ENCODE assay signal across 1 cellular context in genomic region chr2:205783872-205784510, GRCh38.
TF ChIP-seq lines count a peak whose summit lies in the region.

No MANE protein-coding gene starts in this region.

TF ChIP-seq in HepG2, 621 proteins besides CTCF, POLR2A, EP300 and RAD21 (continued from another document and continues in another):
- TF ChIP-seq, protein P1, sequence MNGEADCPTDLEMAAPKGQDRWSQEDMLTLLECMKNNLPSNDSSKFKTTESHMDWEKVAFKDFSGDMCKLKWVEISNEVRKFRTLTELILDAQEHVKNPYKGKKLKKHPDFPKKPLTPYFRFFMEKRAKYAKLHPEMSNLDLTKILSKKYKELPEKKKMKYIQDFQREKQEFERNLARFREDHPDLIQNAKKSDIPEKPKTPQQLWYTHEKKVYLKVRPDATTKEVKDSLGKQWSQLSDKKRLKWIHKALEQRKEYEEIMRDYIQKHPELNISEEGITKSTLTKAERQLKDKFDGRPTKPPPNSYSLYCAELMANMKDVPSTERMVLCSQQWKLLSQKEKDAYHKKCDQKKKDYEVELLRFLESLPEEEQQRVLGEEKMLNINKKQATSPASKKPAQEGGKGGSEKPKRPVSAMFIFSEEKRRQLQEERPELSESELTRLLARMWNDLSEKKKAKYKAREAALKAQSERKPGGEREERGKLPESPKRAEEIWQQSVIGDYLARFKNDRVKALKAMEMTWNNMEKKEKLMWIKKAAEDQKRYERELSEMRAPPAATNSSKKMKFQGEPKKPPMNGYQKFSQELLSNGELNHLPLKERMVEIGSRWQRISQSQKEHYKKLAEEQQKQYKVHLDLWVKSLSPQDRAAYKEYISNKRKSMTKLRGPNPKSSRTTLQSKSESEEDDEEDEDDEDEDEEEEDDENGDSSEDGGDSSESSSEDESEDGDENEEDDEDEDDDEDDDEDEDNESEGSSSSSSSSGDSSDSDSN (CRISPR knock-in tag; IDR thresholded peaks at IDR 0.05) = 0 out of 2 replicates have a peak, but pooled peaks have one; percentile 41
- TF ChIP-seq SRSF1 (optimal IDR thresholded peaks at IDR 0.05; ENCODE audit: low read depth, low read length) (no peak), KDM6A (CRISPR knock-in tag; IDR thresholded peaks at IDR 0.05; ENCODE audit: low read depth) (0 out of 2 replicates have a peak, but pooled peaks have one; percentile 22), HDAC2 (CRISPR knock-in tag; IDR thresholded peaks at IDR 0.05) (0 out of 2 replicates have a peak, but pooled peaks have one; percentile 31), ZNF788 (CRISPR knock-in tag; IDR thresholded peaks at IDR 0.05; ENCODE audit: borderline replicate concordance) (peak; percentile 25; the same call in 1 of the 2 replicates), SP140L (CRISPR knock-in tag; IDR thresholded peaks at IDR 0.05; ENCODE audit: borderline replicate concordance) (no peak), PAXIP1 (CRISPR knock-in tag; conservative IDR thresholded peaks at IDR 0.05) (peak; percentile 77), GZF1 (CRISPR knock-in tag; IDR thresholded peaks at IDR 0.05) (peak; percentile 29; the same call in 1 of the 2 replicates), ZC3H13 (CRISPR knock-in tag; IDR thresholded peaks at IDR 0.05) (no peak), ZNF564 (CRISPR knock-in tag; IDR thresholded peaks at IDR 0.05) (0 out of 2 replicates have a peak, but pooled peaks have one; percentile 21), ZNF720 (CRISPR knock-in tag; IDR thresholded peaks at IDR 0.05) (no peak), EED (CRISPR knock-in tag; IDR thresholded peaks at IDR 0.05) (no peak), CCAR2 (optimal IDR thresholded peaks at IDR 0.05; ENCODE audit: low read depth, low read length) (no peak), HOXA9 (CRISPR knock-in tag; IDR thresholded peaks at IDR 0.05; ENCODE audit: borderline replicate concordance) (no peak), ZNF570 (CRISPR knock-in tag; IDR thresholded peaks at IDR 0.05; ENCODE audit: borderline replicate concordance) (no peak), MAFF (IDR thresholded peaks at IDR 0.05; ENCODE audit: low read depth, low read length) (no peak), SNAI1 (CRISPR knock-in tag; IDR thresholded peaks at IDR 0.05; ENCODE audit: borderline replicate concordance) (no peak), MYC (CRISPR knock-in tag; IDR thresholded peaks at IDR 0.05; ENCODE audit: borderline replicate concordance) (no peak), KDM1A (CRISPR knock-in tag; IDR thresholded peaks at IDR 0.05) (no peak), NONO (IDR thresholded peaks at IDR 0.05) (no peak), NONO (CRISPR knock-in tag; conservative IDR thresholded peaks at IDR 0.05) (no peak), MBNL3 (CRISPR knock-in tag; conservative IDR thresholded peaks at IDR 0.05) (no peak), IRF9 (CRISPR knock-in tag; IDR thresholded peaks at IDR 0.05; ENCODE audit: borderline replicate concordance) (no peak), SKIL (CRISPR knock-in tag; IDR thresholded peaks at IDR 0.05; ENCODE audit: borderline replicate concordance) (no peak), MIXL1 (CRISPR knock-in tag; IDR thresholded peaks at IDR 0.05) (peak; percentile 42; the same call in 1 of the 2 replicates), ZFX (CRISPR knock-in tag; IDR thresholded peaks at IDR 0.05; ENCODE audit: low read depth) (peak; percentile 56; the same call in 1 of the 2 replicates), CHD2 (IDR thresholded peaks at IDR 0.05; ENCODE audit: low read depth, low read length) (no peak)
- TF ChIP-seq, protein P2, sequence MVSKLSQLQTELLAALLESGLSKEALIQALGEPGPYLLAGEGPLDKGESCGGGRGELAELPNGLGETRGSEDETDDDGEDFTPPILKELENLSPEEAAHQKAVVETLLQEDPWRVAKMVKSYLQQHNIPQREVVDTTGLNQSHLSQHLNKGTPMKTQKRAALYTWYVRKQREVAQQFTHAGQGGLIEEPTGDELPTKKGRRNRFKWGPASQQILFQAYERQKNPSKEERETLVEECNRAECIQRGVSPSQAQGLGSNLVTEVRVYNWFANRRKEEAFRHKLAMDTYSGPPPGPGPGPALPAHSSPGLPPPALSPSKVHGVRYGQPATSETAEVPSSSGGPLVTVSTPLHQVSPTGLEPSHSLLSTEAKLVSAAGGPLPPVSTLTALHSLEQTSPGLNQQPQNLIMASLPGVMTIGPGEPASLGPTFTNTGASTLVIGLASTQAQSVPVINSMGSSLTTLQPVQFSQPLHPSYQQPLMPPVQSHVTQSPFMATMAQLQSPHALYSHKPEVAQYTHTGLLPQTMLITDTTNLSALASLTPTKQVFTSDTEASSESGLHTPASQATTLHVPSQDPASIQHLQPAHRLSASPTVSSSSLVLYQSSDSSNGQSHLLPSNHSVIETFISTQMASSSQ (IDR thresholded peaks at IDR 0.05; ENCODE audit: low read depth) = 0 out of 2 replicates have a peak, but pooled peaks have one; percentile 26
- TF ChIP-seq, protein P2 (CRISPR knock-in tag; IDR thresholded peaks at IDR 0.05; ENCODE audit: borderline replicate concordance) = no peak
- TF ChIP-seq, protein P3, sequence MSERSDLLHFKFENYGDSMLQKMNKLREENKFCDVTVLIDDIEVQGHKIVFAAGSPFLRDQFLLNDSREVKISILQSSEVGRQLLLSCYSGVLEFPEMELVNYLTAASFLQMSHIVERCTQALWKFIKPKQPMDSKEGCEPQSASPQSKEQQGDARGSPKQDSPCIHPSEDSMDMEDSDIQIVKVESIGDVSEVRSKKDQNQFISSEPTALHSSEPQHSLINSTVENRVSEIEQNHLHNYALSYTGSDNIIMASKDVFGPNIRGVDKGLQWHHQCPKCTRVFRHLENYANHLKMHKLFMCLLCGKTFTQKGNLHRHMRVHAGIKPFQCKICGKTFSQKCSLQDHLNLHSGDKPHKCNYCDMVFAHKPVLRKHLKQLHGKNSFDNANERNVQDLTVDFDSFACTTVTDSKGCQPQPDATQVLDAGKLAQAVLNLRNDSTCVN (CRISPR knock-in tag; IDR thresholded peaks at IDR 0.05; ENCODE audit: borderline replicate concordance) = no peak
- TF ChIP-seq, protein P4, sequence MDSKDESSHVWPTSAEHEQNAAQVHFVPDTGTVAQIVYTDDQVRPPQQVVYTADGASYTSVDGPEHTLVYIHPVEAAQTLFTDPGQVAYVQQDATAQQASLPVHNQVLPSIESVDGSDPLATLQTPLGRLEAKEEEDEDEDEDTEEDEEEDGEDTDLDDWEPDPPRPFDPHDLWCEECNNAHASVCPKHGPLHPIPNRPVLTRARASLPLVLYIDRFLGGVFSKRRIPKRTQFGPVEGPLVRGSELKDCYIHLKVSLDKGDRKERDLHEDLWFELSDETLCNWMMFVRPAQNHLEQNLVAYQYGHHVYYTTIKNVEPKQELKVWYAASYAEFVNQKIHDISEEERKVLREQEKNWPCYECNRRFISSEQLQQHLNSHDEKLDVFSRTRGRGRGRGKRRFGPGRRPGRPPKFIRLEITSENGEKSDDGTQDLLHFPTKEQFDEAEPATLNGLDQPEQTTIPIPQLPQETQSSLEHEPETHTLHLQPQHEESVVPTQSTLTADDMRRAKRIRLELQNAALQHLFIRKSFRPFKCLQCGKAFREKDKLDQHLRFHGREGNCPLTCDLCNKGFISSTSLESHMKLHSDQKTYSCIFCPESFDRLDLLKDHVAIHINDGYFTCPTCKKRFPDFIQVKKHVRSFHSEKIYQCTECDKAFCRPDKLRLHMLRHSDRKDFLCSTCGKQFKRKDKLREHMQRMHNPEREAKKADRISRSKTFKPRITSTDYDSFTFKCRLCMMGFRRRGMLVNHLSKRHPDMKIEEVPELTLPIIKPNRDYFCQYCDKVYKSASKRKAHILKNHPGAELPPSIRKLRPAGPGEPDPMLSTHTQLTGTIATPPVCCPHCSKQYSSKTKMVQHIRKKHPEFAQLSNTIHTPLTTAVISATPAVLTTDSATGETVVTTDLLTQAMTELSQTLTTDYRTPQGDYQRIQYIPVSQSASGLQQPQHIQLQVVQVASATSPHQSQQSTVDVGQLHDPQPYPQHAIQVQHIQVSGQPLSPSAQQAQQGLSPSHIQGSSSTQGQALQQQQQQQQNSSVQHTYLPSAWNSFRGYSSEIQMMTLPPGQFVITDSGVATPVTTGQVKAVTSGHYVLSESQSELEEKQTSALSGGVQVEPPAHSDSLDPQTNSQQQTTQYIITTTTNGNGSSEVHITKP (CRISPR knock-in tag; IDR thresholded peaks at IDR 0.05; ENCODE audit: low read depth) = no peak
